Comparison of ENCODE assay signal across 8 cellular contexts in the genomic region with DNA sequence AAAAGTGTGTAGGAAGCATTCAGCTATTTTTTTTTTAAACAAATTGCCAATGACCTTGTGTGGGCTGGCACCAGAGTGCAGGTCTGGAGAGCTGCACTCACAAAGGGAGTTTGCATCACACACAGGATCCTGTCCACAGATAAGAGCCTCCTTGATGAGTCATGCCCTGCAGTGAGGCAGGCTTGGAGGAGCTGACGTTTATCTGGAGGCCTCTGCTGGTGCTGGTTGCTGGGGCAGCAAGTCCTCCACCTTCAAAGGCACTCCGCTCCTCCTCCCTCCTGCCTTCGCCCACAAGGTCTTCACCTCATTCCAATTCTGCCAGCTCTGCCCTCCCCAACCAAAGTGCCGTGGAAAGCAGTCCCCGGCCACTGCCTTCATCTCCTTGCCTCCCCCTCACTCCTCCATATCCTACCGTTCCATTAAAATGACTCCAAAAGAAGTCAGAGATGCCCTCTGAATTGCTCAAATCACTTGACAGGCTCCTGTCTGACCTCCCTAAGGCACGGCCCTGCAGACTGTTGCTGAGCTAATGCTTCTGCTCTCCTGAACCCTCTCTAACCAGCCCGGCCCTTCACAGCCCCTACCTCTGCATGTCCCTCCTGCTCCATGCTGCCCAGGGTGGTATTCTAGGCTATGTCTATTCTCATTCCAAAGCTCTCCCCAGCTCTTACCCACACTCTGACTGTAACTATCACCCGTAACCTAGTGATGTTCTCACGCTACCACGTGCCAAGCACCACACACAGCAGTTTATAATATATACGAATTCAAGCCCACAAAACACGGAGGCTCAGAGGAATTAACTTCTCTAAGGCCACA. TPM values are rescaled to one million over a fixed set of nuclear protein-coding genes. Genes with fewer than 3 reads are reported as not detected.
A peak's percentile ranks its signal among the peaks of the same experiment; 100 is the strongest.
DNase-seq lines count a peak whose midpoint lies in the region; ATAC-seq, FAIRE-seq and TF ChIP-seq lines count a peak whose summit lies in the region.

No MANE protein-coding gene starts in this region.

- no peaks in the 10 kb centered on the region for H3K9me3 ChIP-seq in esophagus (ENCODE audit: control insufficient read depth in 2 of 2, insufficient read depth in 1 of 2, low read depth in 1 of 2, low read length in 1 of 2)
- no peaks in the 10 kb centered on the region for H3K9me3 ChIP-seq in psoas muscle

- POLR2A ChIA-PET in activated CD4-positive, alpha-beta memory T cell treated with anti-CD3 and anti-CD28 coated beads, Interleukin-2, amount 10 ng/mL, durations not matched to agents 7 days and 5 days (lab: Charles Lee), result interaction anchor here (1.2 kb wide), 2 partner anchors 9 to 271 kb away, joined by 3 to 4 read pairs; a partner anchor contains a TSS
- POLR2A ChIA-PET in GM10248 (lab: Yijun Ruan, JAX), result no interaction called here

- H3K27me3 ChIP-seq in esophagus (ENCODE audit: control insufficient read depth in 1 of 2, insufficient read depth in 2 of 2, low read length in 2 of 2) (no peaks in the 10 kb centered on the region), psoas muscle (ENCODE audit: insufficient read depth in 3 of 3, low read length in 2 of 3) (no peaks in the 10 kb centered on the region)

- 53% methylated on average over 13 of the region's 13 CpGs for WGBS in esophagus, 2 donors
- 78 to 84% (median 84%) methylated on average over 13 of the region's 13 CpGs for WGBS in psoas muscle, 3 donors

- ATAC-seq in psoas muscle, result peak in 3 of 4 donors; percentile 52 to 69 (median 55)

- H3K27ac ChIP-seq in esophagus (ENCODE audit: low read depth in 2 of 2, low read length in 1 of 2), result peak overlapping the region; percentile 16 to 22
- no peak overlapping the region for H3K27ac ChIP-seq in psoas muscle

- CTCF ChIA-PET in activated CD4-positive, alpha-beta memory T cell treated with anti-CD3 and anti-CD28 coated beads, Interleukin-2, amount 10 ng/mL, durations not matched to agents 7 days and 5 days (lab: Charles Lee), result interaction anchor here (0.9 to 2.7 kb wide), 5 partner anchors 16 to 90 kb away, joined by 3 to 13 read pairs (median 5); no protein-coding TSS in a partner anchor
- CTCF ChIA-PET in GM10248 (lab: Yijun Ruan, JAX), result interaction anchor here (1.0 to 1.7 kb wide), 2 partner anchors 10 to 15 kb away, joined by 3 to 4 read pairs; no protein-coding TSS in a partner anchor

- H3K36me3 ChIP-seq in esophagus (ENCODE audit: control insufficient read depth in 2 of 2, insufficient read depth in 2 of 2, low read length in 1 of 2), result peaks cover 0 to 5% of the 10 kb centered on the region in 2 donors
- peaks cover 0 to 35% of the 10 kb centered on the region in 2 donors for H3K36me3 ChIP-seq in psoas muscle (ENCODE audit: insufficient read depth in 1 of 2, low read depth in 1 of 2)

- peaks cover 8% of the 10 kb centered on the region for H3K4me1 Mint-ChIP-seq in activated CD4-positive, alpha-beta memory T cell treated with anti-CD3 and anti-CD28 coated beads, Interleukin-2, amount 10 ng/mL, durations not matched to agents 7 days and 5 days

- intact Hi-C loops in psoas muscle (cut with DNase I), result no loop called here

- peaks cover 0 to 6% of the 10 kb centered on the region in 2 donors for H3K4me1 ChIP-seq in esophagus (ENCODE audit: control insufficient read depth in 2 of 2, insufficient read depth in 2 of 2, low read length in 1 of 2)
- H3K4me1 ChIP-seq in psoas muscle, result no peaks in the 10 kb centered on the region

- H3K27me3 Mint-ChIP-seq in activated CD4-positive, alpha-beta memory T cell treated with anti-CD3 and anti-CD28 coated beads, Interleukin-2, amount 10 ng/mL, durations not matched to agents 7 days and 5 days, result peaks cover 22% of the 10 kb centered on the region

- no peaks in the 10 kb centered on the region for H3K36me3 Mint-ChIP-seq in activated CD4-positive, alpha-beta memory T cell treated with anti-CD3 and anti-CD28 coated beads, Interleukin-2, amount 10 ng/mL, durations not matched to agents 7 days and 5 days (ENCODE audit: low read depth)

- TF ChIP-seq CTCF in psoas muscle (IDR thresholded peaks at IDR 0.05) (no peak), D721Med (IDR thresholded peaks at IDR 0.05; ENCODE audit: insufficient read depth, missing control alignments) (no peak), GM10248 (IDR thresholded peaks at IDR 0.05; ENCODE audit: control extremely low read depth, extremely low read depth, low read depth, missing control alignments) (no peak)

- no peak for FAIRE-seq in D721Med (lab: Jason Lieb, UNC)

- H3K9me3 Mint-ChIP-seq in activated CD4-positive, alpha-beta memory T cell treated with anti-CD3 and anti-CD28 coated beads, Interleukin-2, amount 10 ng/mL, durations not matched to agents 7 days and 5 days, result no peaks in the 10 kb centered on the region

- no peak overlapping the region for H3K4me3 Mint-ChIP-seq in activated CD4-positive, alpha-beta memory T cell treated with anti-CD3 and anti-CD28 coated beads, Interleukin-2, amount 10 ng/mL, durations not matched to agents 7 days and 5 days

- peak; percentile 61 for DNase-seq in DMS 273 (lab: John Stamatoyannopoulos, UW; ENCODE audit: unreplicated experiment)
- peak; percentile 72 for DNase-seq in NCI-H2029 treated with DMSO at 0.1 percent for 48 hours (lab: John Stamatoyannopoulos, UW)
- DNase-seq in activated CD4-positive, alpha-beta memory T cell treated with anti-CD3 and anti-CD28 coated beads, Interleukin-2, amount 10 ng/mL, durations not matched to agents 7 days and 5 days, result peak; percentile 78
- peak in 1 of 2 donors; percentile 56 for DNase-seq in psoas muscle
- no peak for DNase-seq in iPS-NIHi11 (ENCODE audit: low spot score)
- DNase-seq in D721Med (ENCODE audit: insufficient read length, low spot score), result no peak
- no peak for DNase-seq in GM10248 (ENCODE audit: extremely low spot score)

- no peak overlapping the region for H3K27ac Mint-ChIP-seq in activated CD4-positive, alpha-beta memory T cell treated with anti-CD3 and anti-CD28 coated beads, Interleukin-2, amount 10 ng/mL, durations not matched to agents 7 days and 5 days

- no peak overlapping the region for H3K4me3 ChIP-seq in esophagus (ENCODE audit: low read depth in 1 of 2, low read length in 2 of 2)
- no peak overlapping the region for H3K4me3 ChIP-seq in psoas muscle

RNA-seq across cellular contexts. Expression of a gene that starts 30.9 kb away (rescaled TPM):
- under 1 TPM; 0.08 to 0.10 TPM for total RNA-seq in activated CD4-positive, alpha-beta memory T cell treated with anti-CD3 and anti-CD28 coated beads, Interleukin-2, amount 10 ng/mL, durations not matched to agents 7 days and 5 days
- polyA plus RNA-seq in esophagus (under 1 TPM; 0.33 to 0.51 TPM), psoas muscle (1 to 10 TPM in 1 of 3 donors, under 1 TPM in 2; 0.22 to 5.7 (median 0.65) TPM)
- 10 to 100 TPM in 1 of 4 donors, 1 to 10 TPM in 3; 5.2 to 11.5 (median 7.3) TPM for total RNA-seq in psoas muscle

Comparison
In these comparisons a context has a peak if more than half of its experiments do, and no peak if none do; other contexts are left out.
1. DNase-seq: peak in DMS 273 (single experiment), NCI-H2029 treated with DMSO at 0.1 percent for 48 hours (single experiment) and activated CD4-positive, alpha-beta memory T cell treated with anti-CD3 and anti-CD28 coated beads, Interleukin-2, amount 10 ng/mL, durations not matched to agents 7 days and 5 days (single experiment); none in iPS-NIHi11 (single experiment), D721Med (single experiment) and GM10248 (single experiment).
2. RNA of a gene that starts 30.9 kb away (total RNA-seq): 5.2 to 11.5 TPM in psoas muscle; 0.08 to 0.10 TPM in activated CD4-positive, alpha-beta memory T cell treated with anti-CD3 and anti-CD28 coated beads, Interleukin-2, amount 10 ng/mL, durations not matched to agents 7 days and 5 days; every median in the first group is over 4 times any median in the second.